ENCODE assay signal across 5 cellular contexts in the genomic region with DNA sequence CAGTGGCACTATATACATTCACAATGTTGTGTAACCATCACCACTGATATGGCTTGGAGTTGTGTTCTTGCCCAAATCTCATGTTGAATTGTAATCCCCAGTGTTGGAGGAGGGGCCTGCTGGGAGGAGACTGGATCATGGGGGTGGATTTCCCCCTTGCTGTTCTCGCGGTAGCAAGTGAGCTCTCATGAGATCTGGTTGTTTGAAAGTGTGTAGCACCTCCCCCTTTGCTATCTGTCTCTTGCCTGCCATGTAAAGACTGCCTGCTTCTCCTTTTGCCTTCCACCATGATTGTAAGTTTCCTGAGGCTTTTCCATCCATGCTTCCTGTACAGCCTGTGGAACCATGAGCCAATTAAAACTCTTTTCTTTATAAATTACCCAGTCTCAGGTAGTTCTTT. TPM values are rescaled to one million over a fixed set of nuclear protein-coding genes. Genes with fewer than 3 reads are reported as not detected.
"Had no signal": no experiment of that assay in that cellular context is flagged by ENCODE, and none has a peak within 500 bp of the region (broad histone marks: within the 10 kb centered on the region; RNA-seq: fewer than 3 reads in every experiment).

No MANE protein-coding gene starts in this region.

RNA-seq across cellular contexts. Expression of a gene that starts 17.1 kb away (rescaled TPM):
- total RNA-seq: RPMI7951, SJCRH30, SJSA1, SK-MEL-5 had no signal
- polyA plus RNA-seq: SK-N-SH had no signal
